ENCODE assay signal across 1 cellular context in the genomic region with DNA sequence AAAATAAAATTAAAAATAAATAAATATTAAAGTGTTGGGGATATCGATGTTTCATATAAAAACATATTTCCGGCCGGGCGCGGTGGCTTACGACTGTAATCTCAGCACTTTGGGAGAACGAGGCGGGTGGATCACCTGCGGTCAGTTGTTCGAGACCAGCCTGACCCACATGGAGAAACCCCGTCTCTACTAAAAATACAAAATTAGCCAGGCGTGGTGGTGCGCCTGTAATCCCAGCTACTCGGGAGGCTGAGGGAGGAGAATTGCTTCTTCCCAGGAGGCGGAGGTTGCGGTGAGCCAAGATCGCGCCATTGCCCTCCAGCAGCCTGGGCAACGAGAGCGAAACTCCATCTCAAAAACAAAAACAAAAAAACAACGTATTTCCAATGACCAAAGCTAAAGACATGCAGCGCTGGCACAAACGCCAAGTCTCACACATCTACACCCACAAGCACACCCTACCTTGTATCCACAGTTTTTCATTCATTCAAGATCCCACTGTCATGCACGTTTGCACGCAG.
TF ChIP-seq lines count a peak whose summit lies in the region.

No MANE protein-coding gene starts in this region.

TF ChIP-seq in HepG2, 621 proteins besides CTCF, POLR2A, EP300 and RAD21:
- TF ChIP-seq ZBTB38 (CRISPR knock-in tag; IDR thresholded peaks at IDR 0.05) (peak; percentile 35; the same call in 1 of the 2 replicates), GLI4 (CRISPR knock-in tag; IDR thresholded peaks at IDR 0.05; ENCODE audit: borderline replicate concordance) (no peak), ZNF574 (CRISPR knock-in tag; IDR thresholded peaks at IDR 0.05) (no peak), ZNF136 (CRISPR knock-in tag; IDR thresholded peaks at IDR 0.05; ENCODE audit: low read depth) (no peak), ZNF354B (CRISPR knock-in tag; IDR thresholded peaks at IDR 0.05) (no peak), ELF4 (CRISPR knock-in tag; IDR thresholded peaks at IDR 0.05; ENCODE audit: borderline replicate concordance) (no peak)
